1 cellular context compared by ENCODE assay signal in the genomic region with DNA sequence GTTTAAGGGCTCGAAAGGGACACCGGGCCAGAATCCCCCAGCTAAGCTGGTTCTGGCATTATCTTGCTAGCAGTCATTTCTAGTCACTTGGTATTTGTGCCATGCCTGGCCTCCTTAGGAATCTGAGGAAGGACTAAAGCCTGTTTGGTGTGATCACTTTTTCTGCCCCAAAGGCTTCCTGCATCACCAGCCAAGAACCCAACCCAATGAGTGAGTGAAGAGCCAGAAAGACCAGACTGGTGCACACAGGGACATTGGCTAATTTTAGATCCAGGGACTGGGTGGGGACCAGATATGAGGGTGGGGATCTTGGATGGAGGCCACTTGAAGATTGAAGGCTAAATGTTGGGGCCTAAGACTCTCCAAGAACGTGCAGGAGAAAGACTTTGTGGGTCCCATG.
TF ChIP-seq lines count a peak whose summit lies in the region.

No MANE protein-coding gene starts in this region.

TF ChIP-seq in IMR-90, 13 proteins besides CTCF, POLR2A, EP300 and RAD21 (continued from another document):
- TF ChIP-seq RCOR1 (IDR thresholded peaks at IDR 0.05; ENCODE audit: insufficient replicate concordance, low read length): no peak
TF ChIP-seq in IMR-90: peak in this region for 0.
